Comparison of ENCODE assay signal across 15 cellular contexts in the genomic region with DNA sequence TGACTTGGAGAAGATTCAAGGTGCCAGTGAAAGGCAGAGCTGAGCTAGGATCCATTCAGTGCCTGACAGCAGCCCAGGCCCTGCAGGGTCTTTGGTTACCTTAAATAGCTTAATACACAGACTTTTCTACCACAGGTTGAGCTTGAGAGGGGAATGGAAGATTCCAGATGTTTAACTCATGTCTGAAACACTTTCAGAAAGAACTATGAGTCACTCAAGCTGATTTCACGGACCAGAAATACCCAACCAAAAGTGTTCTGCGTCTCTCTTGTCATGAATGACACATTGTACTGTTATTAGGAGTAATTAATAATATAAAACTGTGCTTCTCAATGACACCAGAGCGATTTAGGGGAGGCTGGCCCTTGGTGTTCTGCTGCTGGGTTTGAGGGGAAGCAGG. TPM values are rescaled to one million over a fixed set of nuclear protein-coding genes. Genes with fewer than 3 reads are reported as not detected.
A peak's percentile ranks its signal among the peaks of the same experiment; 100 is the strongest.
DNase-seq lines count a peak whose midpoint lies in the region; ATAC-seq and TF ChIP-seq lines count a peak whose summit lies in the region.
"Had no signal": no experiment of that assay in that cellular context is flagged by ENCODE, and none has a peak within 500 bp of the region (broad histone marks: within the 10 kb centered on the region; RNA-seq: fewer than 3 reads in every experiment).

No MANE protein-coding gene starts in this region.

- H3K4me1 ChIP-seq in adipocyte (ENCODE audit: control insufficient read depth, insufficient read depth, low read length), result peaks cover 52% of the 10 kb centered on the region
- peaks cover 58% of the 10 kb centered on the region for H3K4me1 ChIP-seq in stomach smooth muscle (ENCODE audit: control insufficient read depth, insufficient read depth, low read length)

- H3K9me3 ChIP-seq in adipocyte (ENCODE audit: control insufficient read depth, low read length) (no peaks in the 10 kb centered on the region), stomach smooth muscle (ENCODE audit: control insufficient read depth in 2 of 2, low read length in 2 of 2) (no peaks in the 10 kb centered on the region)

- H3K27me3 Mint-ChIP-seq in activated naive CD8-positive, alpha-beta T cell treated with anti-CD3 and anti-CD28 coated beads, Interleukin-2, amount 50 U/mL, for 24 hours, result no peaks in the 10 kb centered on the region
- no peaks in the 10 kb centered on the region for H3K27me3 Mint-ChIP-seq in activated naive CD8-positive, alpha-beta T cell treated with anti-CD3 and anti-CD28 coated beads for 36 hours
- H3K27me3 Mint-ChIP-seq: naive thymus-derived CD8-positive, alpha-beta T cell had no signal

- H3K36me3 ChIP-seq in adipocyte (ENCODE audit: control insufficient read depth, insufficient read depth, low read length, severe bottlenecking), result no peaks in the 10 kb centered on the region
- H3K36me3 ChIP-seq in stomach smooth muscle (ENCODE audit: control insufficient read depth in 2 of 2, insufficient read depth in 2 of 2, low read length in 2 of 2), result no peaks in the 10 kb centered on the region

- H3K9ac ChIP-seq in adipocyte (ENCODE audit: low read length) (no peak overlapping the region), stomach smooth muscle (ENCODE audit: low read length in 2 of 2) (no peak overlapping the region)

- TF ChIP-seq CTCF in fibroblast of the aortic adventitia (IDR thresholded peaks at IDR 0.05; ENCODE audit: insufficient read depth, low read length), result no peak

- H3K36me3 Mint-ChIP-seq in activated naive CD8-positive, alpha-beta T cell treated with anti-CD3 and anti-CD28 coated beads, Interleukin-2, amount 50 U/mL, for 24 hours (ENCODE audit: low read depth), result no peaks in the 10 kb centered on the region
- no peaks in the 10 kb centered on the region for H3K36me3 Mint-ChIP-seq in activated naive CD8-positive, alpha-beta T cell treated with anti-CD3 and anti-CD28 coated beads for 36 hours
- H3K36me3 Mint-ChIP-seq: naive thymus-derived CD8-positive, alpha-beta T cell; type B pancreatic cell had no signal

- ATAC-seq in activated naive CD8-positive, alpha-beta T cell treated with anti-CD3 and anti-CD28 coated beads, Interleukin-2, amount 50 U/mL, for 24 hours, result no peak
- no peak for ATAC-seq in HG02840 (IDR thresholded peaks at IDR 0.05; ENCODE audit: low FRiP score, unreplicated experiment)
- ATAC-seq: GM12878; naive thymus-derived CD8-positive, alpha-beta T cell had no signal

- H3K4me3 ChIP-seq in adipocyte (ENCODE audit: low read length), result no peak overlapping the region
- no peak overlapping the region for H3K4me3 ChIP-seq in fibroblast of the aortic adventitia (ENCODE audit: low read depth, low read length)
- H3K4me3 ChIP-seq in stomach smooth muscle (ENCODE audit: low read length in 2 of 2), result no peak overlapping the region
- H3K4me3 ChIP-seq: GM12878, skin epidermis had no signal

- peak overlapping the region; percentile 37 for H3K27ac ChIP-seq in stomach smooth muscle (ENCODE audit: low read length)

- no peak for DNase-seq in activated naive CD8-positive, alpha-beta T cell treated with anti-CD3 and anti-CD28 coated beads, Interleukin-2, amount 50 U/mL, for 24 hours
- DNase-seq in activated naive CD8-positive, alpha-beta T cell treated with anti-CD3 and anti-CD28 coated beads for 36 hours, result no peak
- DNase-seq in adipocyte (ENCODE audit: low read depth) (peak; percentile 70), fibroblast of the aortic adventitia (ENCODE audit: low read depth) (peak; percentile 53), NCI-H2196 (lab: John Stamatoyannopoulos, UW; ENCODE audit: unreplicated experiment) (no peak), NCI-H774 (lab: John Stamatoyannopoulos, UW) (no peak)
- DNase-seq: DMS153; endodermal cell; GOT3; naive thymus-derived CD8-positive, alpha-beta T cell had no signal

- no peaks in the 10 kb centered on the region for H3K9me3 Mint-ChIP-seq in activated naive CD8-positive, alpha-beta T cell treated with anti-CD3 and anti-CD28 coated beads, Interleukin-2, amount 50 U/mL, for 24 hours
- no peaks in the 10 kb centered on the region for H3K9me3 Mint-ChIP-seq in activated naive CD8-positive, alpha-beta T cell treated with anti-CD3 and anti-CD28 coated beads for 36 hours
- H3K9me3 Mint-ChIP-seq: endodermal cell; naive thymus-derived CD8-positive, alpha-beta T cell; type B pancreatic cell had no signal

- peaks cover 22% of the 10 kb centered on the region for H3K4me1 Mint-ChIP-seq in activated naive CD8-positive, alpha-beta T cell treated with anti-CD3 and anti-CD28 coated beads, Interleukin-2, amount 50 U/mL, for 24 hours
- H3K4me1 Mint-ChIP-seq in activated naive CD8-positive, alpha-beta T cell treated with anti-CD3 and anti-CD28 coated beads for 36 hours, result peaks cover 4% of the 10 kb centered on the region

- H3K27me3 ChIP-seq in adipocyte (replicated peaks; ENCODE audit: control insufficient read depth, insufficient read depth, low read length) (peaks cover 6% of the 10 kb centered on the region), stomach smooth muscle (ENCODE audit: control insufficient read depth in 1 of 2, insufficient read depth in 2 of 2, low read length in 2 of 2) (no peaks in the 10 kb centered on the region)

- H3K4me3 Mint-ChIP-seq in activated naive CD8-positive, alpha-beta T cell treated with anti-CD3 and anti-CD28 coated beads, Interleukin-2, amount 50 U/mL, for 24 hours, result no peak overlapping the region
- no peak overlapping the region for H3K4me3 Mint-ChIP-seq in activated naive CD8-positive, alpha-beta T cell treated with anti-CD3 and anti-CD28 coated beads for 36 hours
- H3K4me3 Mint-ChIP-seq: endodermal cell; naive thymus-derived CD8-positive, alpha-beta T cell; type B pancreatic cell had no signal

- H3K27ac Mint-ChIP-seq in activated naive CD8-positive, alpha-beta T cell treated with anti-CD3 and anti-CD28 coated beads, Interleukin-2, amount 50 U/mL, for 24 hours, result peak overlapping the region; percentile 8
- H3K27ac Mint-ChIP-seq in activated naive CD8-positive, alpha-beta T cell treated with anti-CD3 and anti-CD28 coated beads for 36 hours, result no peak overlapping the region
- H3K27ac Mint-ChIP-seq: endodermal cell, type B pancreatic cell had no signal

RNA-seq across cellular contexts. Expression of gene PMEPA1, which starts 6.4 kb away (rescaled TPM):
- 1 to 10 TPM; 1.0 to 1.7 TPM for total RNA-seq in activated naive CD8-positive, alpha-beta T cell treated with anti-CD3 and anti-CD28 coated beads for 36 hours
- 1.4 and 1.6 TPM in 2 replicates for total RNA-seq in fibroblast of the aortic adventitia (ENCODE audit: low replicate concordance)

Comparison
In these comparisons a context has a peak if more than half of its experiments do, and no peak if none do; other contexts are left out.
1. DNase-seq: peak in adipocyte (single experiment) and fibroblast of the aortic adventitia (single experiment); none in activated naive CD8-positive, alpha-beta T cell treated with anti-CD3 and anti-CD28 coated beads, Interleukin-2, amount 50 U/mL, for 24 hours (single experiment), activated naive CD8-positive, alpha-beta T cell treated with anti-CD3 and anti-CD28 coated beads for 36 hours (single experiment), NCI-H2196 (single experiment) and NCI-H774 (single experiment).